37 cellular contexts compared by ENCODE assay signal in the genomic region with DNA sequence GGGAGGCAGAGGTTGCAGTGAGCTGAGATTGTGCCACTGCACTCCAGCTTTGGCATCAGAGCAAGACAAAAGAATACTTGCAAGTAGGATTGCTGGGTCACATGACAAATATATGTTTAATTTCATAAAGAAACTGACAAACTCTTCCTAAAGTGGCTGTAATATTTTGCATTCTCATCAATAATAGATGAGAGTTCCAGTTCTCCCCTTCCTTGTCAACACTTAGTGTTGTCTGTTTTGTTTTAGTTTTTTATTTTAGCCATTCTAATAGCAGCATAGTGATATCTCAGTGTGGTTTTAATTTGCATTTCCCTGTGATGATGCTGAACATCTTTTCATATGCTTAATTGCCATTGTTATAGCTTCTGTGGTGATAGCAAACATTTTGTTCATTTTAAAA. TPM values are rescaled to one million over a fixed set of nuclear protein-coding genes. Genes with fewer than 3 reads are reported as not detected.
"Had no signal": no experiment of that assay in that cellular context is flagged by ENCODE, and none has a peak within 500 bp of the region (broad histone marks: within the 10 kb centered on the region; RNA-seq: fewer than 3 reads in every experiment).

No MANE protein-coding gene starts in this region.

- H3K27ac Mint-ChIP-seq: activated CD4-positive, alpha-beta memory T cell treated with anti-CD3 and anti-CD28 coated beads for 36 hours; activated CD4-positive, alpha-beta T cell treated with anti-CD3 and anti-CD28 coated beads for 36 hours; activated CD4-positive, alpha-beta T cell treated with anti-CD3 and anti-CD28 coated beads, Interleukin-2, amount 10 ng/mL, durations not matched to agents 24 days and 14 days; activated CD8-positive, alpha-beta memory T cell treated with anti-CD3 and anti-CD28 coated beads, Interleukin-2, amount 10 ng/mL, durations not matched to agents 7 days and 5 days; activated CD8-positive, alpha-beta T cell treated with anti-CD3 and anti-CD28 coated beads, Interleukin-2, amount 10 ng/mL, durations not matched to agents 7 days and 5 days; activated naive CD4-positive, alpha-beta T cell treated with anti-CD3 and anti-CD28 coated beads for 36 hours; activated naive CD4-positive, alpha-beta T cell treated with anti-CD3 and anti-CD28 coated beads, Interleukin-2, amount 50 U/mL, for 24 hours; activated naive CD8-positive, alpha-beta T cell treated with anti-CD3 and anti-CD28 coated beads for 36 hours; activated naive CD8-positive, alpha-beta T cell treated with anti-CD3 and anti-CD28 coated beads, Interleukin-2, amount 50 U/mL, for 24 hours; activated T-helper 2 cell treated with anti-CD3 and anti-CD28 coated beads, Interferon-gamma antibody, Interleukin-2, Interleukin-4, amounts not matched to agents 10 μg/mL and 5 μg/mL and 100 μg/mL, durations not matched to agents 14 hours and 24 hours and 36 hours; brain; T-helper 2 cell treated with Interferon-gamma antibody and Interleukin-4, amounts not matched to agents 5 μg/mL and 100 μg/mL, for 36 hours had no signal

- H3K36me3 ChIP-seq: colonic mucosa had no signal

- H3K27me3 ChIP-seq: adrenal gland, breast epithelium, cardiac muscle cell, colonic mucosa, esophagus squamous epithelium, gastroesophageal sphincter had no signal

- DNase-seq: activated CD4-positive, alpha-beta memory T cell treated with anti-CD3 and anti-CD28 coated beads for 36 hours; activated CD4-positive, alpha-beta T cell treated with anti-CD3 and anti-CD28 coated beads for 36 hours; activated CD4-positive, alpha-beta T cell treated with anti-CD3 and anti-CD28 coated beads, Interleukin-2, amount 10 ng/mL, durations not matched to agents 24 days and 14 days; activated CD4-positive, CD25-positive, alpha-beta regulatory T cell; activated CD4-positive, CD25-positive, alpha-beta regulatory T cell treated with anti-CD3 and anti-CD28 coated beads, Interleukin-2, amount 50 U/mL, for 72 hours; activated CD8-positive, alpha-beta memory T cell treated with anti-CD3 and anti-CD28 coated beads, Interleukin-2, amount 10 ng/mL, durations not matched to agents 7 days and 5 days; activated CD8-positive, alpha-beta memory T cell treated with anti-CD3 and anti-CD28 coated beads, Interleukin-2, amount 50 U/mL, for 4 hours; activated CD8-positive, alpha-beta T cell treated with anti-CD3 and anti-CD28 coated beads, Interleukin-2, amount 10 ng/mL, durations not matched to agents 7 days and 5 days; activated effector memory CD4-positive, alpha-beta T cell treated with anti-CD3 and anti-CD28 coated beads, Interleukin-2, amount 50 U/mL, for 16 hours; activated naive CD4-positive, alpha-beta T cell treated with anti-CD3 and anti-CD28 coated beads for 36 hours; activated naive CD8-positive, alpha-beta T cell treated with anti-CD3 and anti-CD28 coated beads for 36 hours; activated naive CD8-positive, alpha-beta T cell treated with anti-CD3 and anti-CD28 coated beads, Interleukin-2, amount 50 U/mL, for 24 hours; activated T-cell treated with anti-CD3 and anti-CD28 coated beads, Interleukin-2, amount 50 U/mL, for 1 hour; adrenal gland; amygdala; aorta; central memory CD4-positive, alpha-beta T cell; cerebellar nuclear complex; colonic mucosa; effector CD8-positive, alpha-beta T cell; esophagus squamous epithelium; foreskin melanocyte; T-helper 1 cell; T-helper 17 cell; T1000; WERI-Rb-1 had no signal

- H3K27ac ChIP-seq: adrenal gland, breast epithelium, cardiac muscle cell, colonic mucosa, epithelial cell of prostate, esophagus squamous epithelium, gastroesophageal sphincter, WERI-Rb-1 had no signal

- H3K9me3 ChIP-seq: adrenal gland, breast epithelium, colonic mucosa, esophagus squamous epithelium, gastroesophageal sphincter had no signal

- H3K4me1 ChIP-seq: breast epithelium, colonic mucosa, esophagus squamous epithelium, gastroesophageal sphincter had no signal

- ATAC-seq: activated CD4-positive, alpha-beta T cell treated with anti-CD3 and anti-CD28 coated beads for 36 hours; activated CD8-positive, alpha-beta memory T cell treated with anti-CD3 and anti-CD28 coated beads, Interleukin-2, amount 10 ng/mL, durations not matched to agents 7 days and 5 days; activated CD8-positive, alpha-beta T cell treated with anti-CD3 and anti-CD28 coated beads, Interleukin-2, amount 10 ng/mL, durations not matched to agents 7 days and 5 days; activated naive CD8-positive, alpha-beta T cell treated with anti-CD3 and anti-CD28 coated beads, Interleukin-2, amount 50 U/mL, for 24 hours; gastroesophageal sphincter; T-helper 17 cell had no signal

- H3K4me1 Mint-ChIP-seq: activated CD4-positive, alpha-beta T cell treated with anti-CD3 and anti-CD28 coated beads for 36 hours; activated CD4-positive, alpha-beta T cell treated with anti-CD3 and anti-CD28 coated beads, Interleukin-2, amount 10 ng/mL, durations not matched to agents 24 days and 14 days; activated naive CD8-positive, alpha-beta T cell treated with anti-CD3 and anti-CD28 coated beads for 36 hours; brain had no signal

- H3K4me3 ChIP-seq: adrenal gland, breast epithelium, cardiac muscle cell, colonic mucosa, esophagus squamous epithelium, gastroesophageal sphincter had no signal

- FAIRE-seq: endometrium, endothelial cell of umbilical vein had no signal

- H3K27me3 Mint-ChIP-seq: activated CD4-positive, alpha-beta memory T cell treated with anti-CD3 and anti-CD28 coated beads for 36 hours; activated CD4-positive, alpha-beta T cell treated with anti-CD3 and anti-CD28 coated beads for 36 hours; activated CD4-positive, alpha-beta T cell treated with anti-CD3 and anti-CD28 coated beads, Interleukin-2, amount 10 ng/mL, durations not matched to agents 24 days and 14 days; activated CD8-positive, alpha-beta memory T cell treated with anti-CD3 and anti-CD28 coated beads, Interleukin-2, amount 10 ng/mL, durations not matched to agents 7 days and 5 days; activated naive CD4-positive, alpha-beta T cell treated with anti-CD3 and anti-CD28 coated beads, Interleukin-2, amount 50 U/mL, for 24 hours; activated naive CD8-positive, alpha-beta T cell treated with anti-CD3 and anti-CD28 coated beads for 36 hours; activated naive CD8-positive, alpha-beta T cell treated with anti-CD3 and anti-CD28 coated beads, Interleukin-2, amount 50 U/mL, for 24 hours; brain; T-helper 17 cell had no signal

- H3K9me3 Mint-ChIP-seq: activated CD4-positive, alpha-beta memory T cell treated with anti-CD3 and anti-CD28 coated beads for 36 hours; activated CD4-positive, alpha-beta T cell treated with anti-CD3 and anti-CD28 coated beads, Interleukin-2, amount 10 ng/mL, durations not matched to agents 24 days and 14 days; activated naive CD4-positive, alpha-beta T cell treated with anti-CD3 and anti-CD28 coated beads for 36 hours; activated naive CD4-positive, alpha-beta T cell treated with anti-CD3 and anti-CD28 coated beads, Interleukin-2, amount 50 U/mL, for 24 hours; activated naive CD8-positive, alpha-beta T cell treated with anti-CD3 and anti-CD28 coated beads for 36 hours; activated naive CD8-positive, alpha-beta T cell treated with anti-CD3 and anti-CD28 coated beads, Interleukin-2, amount 50 U/mL, for 24 hours; activated T-helper 2 cell treated with anti-CD3 and anti-CD28 coated beads, Interferon-gamma antibody, Interleukin-2, Interleukin-4, amounts not matched to agents 10 μg/mL and 5 μg/mL and 100 μg/mL, durations not matched to agents 14 hours and 24 hours and 36 hours; T-helper 2 cell treated with Interferon-gamma antibody and Interleukin-4, amounts not matched to agents 5 μg/mL and 100 μg/mL, for 36 hours had no signal

- H3K4me3 Mint-ChIP-seq: activated CD4-positive, alpha-beta memory T cell treated with anti-CD3 and anti-CD28 coated beads for 36 hours; activated CD4-positive, alpha-beta T cell treated with anti-CD3 and anti-CD28 coated beads for 36 hours; activated CD4-positive, alpha-beta T cell treated with anti-CD3 and anti-CD28 coated beads, Interleukin-2, amount 10 ng/mL, durations not matched to agents 24 days and 14 days; activated CD8-positive, alpha-beta memory T cell treated with anti-CD3 and anti-CD28 coated beads, Interleukin-2, amount 10 ng/mL, durations not matched to agents 7 days and 5 days; activated CD8-positive, alpha-beta T cell treated with anti-CD3 and anti-CD28 coated beads, Interleukin-2, amount 10 ng/mL, durations not matched to agents 7 days and 5 days; activated naive CD4-positive, alpha-beta T cell treated with anti-CD3 and anti-CD28 coated beads for 36 hours; activated naive CD4-positive, alpha-beta T cell treated with anti-CD3 and anti-CD28 coated beads, Interleukin-2, amount 50 U/mL, for 24 hours; activated naive CD8-positive, alpha-beta T cell treated with anti-CD3 and anti-CD28 coated beads for 36 hours; activated naive CD8-positive, alpha-beta T cell treated with anti-CD3 and anti-CD28 coated beads, Interleukin-2, amount 50 U/mL, for 24 hours; brain; T-helper 17 cell; T-helper 2 cell treated with Interferon-gamma antibody and Interleukin-4, amounts not matched to agents 5 μg/mL and 100 μg/mL, for 36 hours had no signal

RNA-seq across cellular contexts. Expression of a gene that starts 54.9 kb away (rescaled TPM):
- total RNA-seq: activated naive CD4-positive, alpha-beta T cell treated with anti-CD3 and anti-CD28 coated beads for 36 hours; endothelial cell of umbilical vein; fibroblast of villous mesenchyme had no signal
